Comparison of ENCODE assay signal across 8 cellular contexts in the genomic region with DNA sequence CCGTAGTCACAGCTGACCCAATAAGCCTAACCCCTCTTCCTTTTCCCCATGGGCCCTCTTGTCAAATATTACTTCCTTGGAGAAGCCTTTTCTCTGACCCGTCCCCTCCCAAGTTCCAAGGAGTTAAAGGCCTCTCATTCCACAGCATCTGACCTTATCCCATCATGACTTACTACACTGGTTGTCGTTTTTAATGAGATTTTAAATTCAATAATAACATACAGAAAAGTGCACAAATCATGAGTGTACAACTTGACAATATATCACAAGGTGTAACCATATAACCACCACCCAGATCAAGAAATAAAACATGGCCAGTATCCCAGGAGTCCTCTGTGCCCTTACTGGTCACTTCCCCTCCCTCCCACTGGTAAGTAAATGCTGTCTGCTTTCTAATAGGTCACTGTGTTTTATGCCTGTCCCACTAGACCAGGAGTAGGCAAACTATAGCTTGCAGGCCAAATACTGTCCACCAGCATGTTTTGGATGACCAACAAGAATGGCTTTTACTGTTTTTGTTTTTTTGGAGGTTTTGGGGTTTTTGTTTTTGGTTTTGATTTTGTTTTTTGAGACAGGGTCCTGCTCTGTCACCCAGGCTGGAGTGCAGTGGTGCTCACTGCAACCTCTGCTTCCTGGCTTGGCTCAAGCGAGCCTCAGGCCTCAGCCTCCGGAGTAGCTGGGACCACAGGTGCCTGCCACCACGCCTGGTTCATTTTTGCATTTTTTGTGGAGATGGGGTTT. TPM values are rescaled to one million over a fixed set of nuclear protein-coding genes. Genes with fewer than 3 reads are reported as not detected.
A peak's percentile ranks its signal among the peaks of the same experiment; 100 is the strongest.
DNase-seq lines count a peak whose midpoint lies in the region; ATAC-seq and TF ChIP-seq lines count a peak whose summit lies in the region.

No MANE protein-coding gene starts in this region.

- intact Hi-C loops in activated CD4-positive, alpha-beta memory T cell treated with anti-CD3 and anti-CD28 coated beads for 36 hours (cut with micrococcal nuclease) = loop anchor here (1.0 to 5.0 kb wide), 2 partner anchors 132 to 308 kb away; partner anchors contain the start of gene SUMO2

- ATAC-seq in GM21737 (IDR thresholded peaks at IDR 0.05; ENCODE audit: unreplicated experiment) = no peak

- TF ChIP-seq EP300 in suprapubic skin (IDR thresholded peaks at IDR 0.05) = no peak

- H3K36me3 Mint-ChIP-seq in activated CD4-positive, alpha-beta memory T cell treated with anti-CD3 and anti-CD28 coated beads for 36 hours = peaks cover 2% of the 10 kb centered on the region

- H3K27ac Mint-ChIP-seq in activated CD4-positive, alpha-beta memory T cell treated with anti-CD3 and anti-CD28 coated beads for 36 hours = peak overlapping the region; percentile 93

- peak overlapping the region; percentile 87 for H3K27ac ChIP-seq in suprapubic skin

- TF ChIP-seq CTCF in AG09309 (IDR thresholded peaks at IDR 0.05; ENCODE audit: control insufficient read depth, insufficient read depth, low read depth, low read length, missing control alignments) (no peak), suprapubic skin (IDR thresholded peaks at IDR 0.05) (no peak)

- no peaks in the 10 kb centered on the region for H3K27me3 Mint-ChIP-seq in activated CD4-positive, alpha-beta memory T cell treated with anti-CD3 and anti-CD28 coated beads for 36 hours

- no peaks in the 10 kb centered on the region for H3K27me3 ChIP-seq in suprapubic skin

- no peaks in the 10 kb centered on the region for H3K36me3 ChIP-seq in suprapubic skin

- H3K9me3 ChIP-seq in iPS-18c (ENCODE audit: control insufficient read depth, insufficient read depth, low read length) = peaks cover 4% of the 10 kb centered on the region
- H3K9me3 ChIP-seq in suprapubic skin = no peaks in the 10 kb centered on the region

- POLR2A ChIA-PET in HEK293T (lab: Yijun Ruan, JAX) = interaction anchor here (1.0 to 2.4 kb wide), 19 partner anchors 9 to 333 kb away, joined by 3 to 36 read pairs (median 8); partner anchors contain the start of genes ARMC7, HID1, NAT9 and USH1G
- POLR2A ChIA-PET in activated CD4-positive, alpha-beta memory T cell treated with anti-CD3 and anti-CD28 coated beads for 36 hours (lab: Charles Lee) = interaction anchor here (0.9 to 1.7 kb wide), 7 partner anchors 12 to 415 kb away, joined by 3 to 12 read pairs (median 5); partner anchors contain the start of genes MRPL58 and SLC25A19

- H3K4me3 ChIP-seq in AG09309 (ENCODE audit: control insufficient read depth, low read depth, low read length) = peak overlapping the region; percentile 77
- H3K4me3 ChIP-seq in iPS-18c (ENCODE audit: insufficient read depth, low read depth, low read length) = peak overlapping the region; percentile 94
- H3K4me3 ChIP-seq in suprapubic skin = peak overlapping the region; percentile 61

- peak overlapping the region; percentile 80 for H3K4me3 Mint-ChIP-seq in activated CD4-positive, alpha-beta memory T cell treated with anti-CD3 and anti-CD28 coated beads for 36 hours

- WGBS in suprapubic skin = 62% methylated on average over 6 of the region's 6 CpGs

- peaks cover 34% of the 10 kb centered on the region for H3K4me1 ChIP-seq in suprapubic skin

- DNase-seq in AG09309 (ENCODE audit: low read depth) (no peak), HEK293T (ENCODE audit: extremely low spot score) (peak; percentile 40), suprapubic skin (ENCODE audit: low spot score in 2 of 2) (peak in 1 of 2 donors; percentile 61), NCI-H1694 treated with DMSO at 0.1 percent for 48 hours (lab: John Stamatoyannopoulos, UW) (no peak), NCI-H2029 treated with DMSO at 0.1 percent for 48 hours (lab: John Stamatoyannopoulos, UW) (no peak)
- DNase-seq in activated CD4-positive, alpha-beta memory T cell treated with anti-CD3 and anti-CD28 coated beads for 36 hours = no peak

- H3K9me3 Mint-ChIP-seq in activated CD4-positive, alpha-beta memory T cell treated with anti-CD3 and anti-CD28 coated beads for 36 hours = no peaks in the 10 kb centered on the region

- CTCF ChIA-PET in HEK293T (lab: Yijun Ruan, JAX) = interaction anchor here (0.5 to 2.3 kb wide), 9 partner anchors 9 to 875 kb away, joined by 3 to 8 read pairs (median 4); no protein-coding TSS in a partner anchor
- CTCF ChIA-PET in activated CD4-positive, alpha-beta memory T cell treated with anti-CD3 and anti-CD28 coated beads for 36 hours (lab: Charles Lee) = interaction anchor here (1.0 to 5.4 kb wide), 14 partner anchors 10 to 328 kb away, joined by 3 to 42 read pairs (median 6); partner anchors contain the start of gene GRIN2C

- no peak for TF ChIP-seq POLR2A in suprapubic skin (IDR thresholded peaks at IDR 0.05)

- H3K4me1 Mint-ChIP-seq in activated CD4-positive, alpha-beta memory T cell treated with anti-CD3 and anti-CD28 coated beads for 36 hours (ENCODE audit: low read depth) = peaks cover 25% of the 10 kb centered on the region

TF ChIP-seq in HEK293T, 16 proteins besides CTCF, POLR2A, EP300 and RAD21:
- TF ChIP-seq FOXA1 (IDR thresholded peaks at IDR 0.05) (no peak), ELF4 (IDR thresholded peaks at IDR 0.05) (no peak), LEF1 (IDR thresholded peaks at IDR 0.05; ENCODE audit: borderline replicate concordance) (no peak), SUZ12 (IDR thresholded peaks at IDR 0.05) (no peak)

RNA-seq across cellular contexts. Expression of gene FDXR, which starts 1.2 kb away (rescaled TPM):
- 10 to 100 TPM; 18.1 to 18.4 TPM for total RNA-seq in activated CD4-positive, alpha-beta memory T cell treated with anti-CD3 and anti-CD28 coated beads for 36 hours
- 10 to 100 TPM; 19.1 to 34.1 (median 24.7) TPM for total RNA-seq in suprapubic skin

RNA-seq across cellular contexts. Expression of gene GRIN2C, which starts 14.4 kb away (rescaled TPM):
- total RNA-seq in activated CD4-positive, alpha-beta memory T cell treated with anti-CD3 and anti-CD28 coated beads for 36 hours = not detected
- total RNA-seq in suprapubic skin = under 1 TPM in 1 of 4 donors, not detected in 3; 0.13 TPM

RNA-seq across cellular contexts. Expression of gene FADS6, which starts 19.4 kb away (rescaled TPM):
- total RNA-seq in activated CD4-positive, alpha-beta memory T cell treated with anti-CD3 and anti-CD28 coated beads for 36 hours = not detected
- 10 to 100 TPM in 2 of 4 donors, 1 to 10 TPM in 2; 4.9 to 11.6 (median 8.1) TPM for total RNA-seq in suprapubic skin

RNA-seq across cellular contexts. Expression of gene USH1G, which starts 49.0 kb away (rescaled TPM):
- not detected for total RNA-seq in activated CD4-positive, alpha-beta memory T cell treated with anti-CD3 and anti-CD28 coated beads for 36 hours
- 1 to 10 TPM; 1.1 to 3.7 (median 1.9) TPM for total RNA-seq in suprapubic skin

RNA-seq across cellular contexts. Expression of gene OTOP2, which starts 50.0 kb away (rescaled TPM):
- total RNA-seq in activated CD4-positive, alpha-beta memory T cell treated with anti-CD3 and anti-CD28 coated beads for 36 hours = not detected
- under 1 TPM in 1 of 4 donors, not detected in 3; 0.49 TPM for total RNA-seq in suprapubic skin

Comparison
In these comparisons a context has a peak if more than half of its experiments do, and no peak if none do; other contexts are left out.
1. RNA of gene FADS6, which starts 19.4 kb away (total RNA-seq): 4.9 to 11.6 TPM in suprapubic skin; not detected in activated CD4-positive, alpha-beta memory T cell treated with anti-CD3 and anti-CD28 coated beads for 36 hours; every median in the first group is over 4 times any median in the second.
2. Peak in every context shown above with its lines, with median percentiles within 50 percentile points of each other: H3K4me3 ChIP-seq.